Comparison of ENCODE assay signal across 9 cellular contexts in the genomic region with DNA sequence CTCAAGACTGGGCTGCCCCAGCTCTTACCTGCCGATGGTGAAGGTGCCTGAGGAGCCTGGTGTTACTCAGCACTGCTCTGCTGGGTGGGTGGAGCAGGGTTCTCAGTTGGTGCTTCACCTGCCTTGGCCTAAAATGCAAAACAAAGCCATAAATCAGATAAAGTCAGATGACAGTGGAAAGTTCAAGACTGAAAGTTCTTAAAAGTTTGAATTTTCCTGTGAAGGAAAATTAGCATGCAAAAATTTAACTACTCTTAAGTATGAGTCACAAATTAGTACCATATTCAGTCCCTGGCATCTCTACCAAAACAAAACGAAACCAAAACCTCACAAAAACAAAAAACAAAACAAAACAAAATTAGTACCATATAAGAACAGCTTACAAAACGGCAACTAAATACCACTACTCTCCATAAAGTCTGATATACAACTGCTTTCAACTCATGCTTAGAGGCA. TPM values are rescaled to one million over a fixed set of nuclear protein-coding genes. Genes with fewer than 3 reads are reported as not detected.
DNase-seq lines count a peak whose midpoint lies in the region; ATAC-seq and TF ChIP-seq lines count a peak whose summit lies in the region.
"Had no signal": no experiment of that assay in that cellular context is flagged by ENCODE, and none has a peak within 500 bp of the region (broad histone marks: within the 10 kb centered on the region; RNA-seq: fewer than 3 reads in every experiment).

No MANE protein-coding gene starts in this region.

- no peak for TF ChIP-seq CTCF in CD14-positive monocyte (IDR thresholded peaks at IDR 0.05)

- peak; percentile 72 for ATAC-seq in GM21447 (IDR thresholded peaks at IDR 0.05; ENCODE audit: unreplicated experiment)

- DNase-seq in CD14-positive monocyte (ENCODE audit: low spot score) = no peak
- peak; percentile 36 for DNase-seq in T-helper 2 cell treated with Interferon-gamma antibody and Interleukin-4, amounts not matched to agents 5 μg/mL and 100 μg/mL, for 36 hours (ENCODE audit: low spot score)
- DNase-seq in immature natural killer cell = peak in 1 of 3 donors; percentile 16
- no peak for DNase-seq in AG08396 (ENCODE audit: low spot score)
- DNase-seq in SKM-1 treated with dmso at 0.1 percent for 144 hours (lab: John Stamatoyannopoulos, UW; ENCODE audit: unreplicated experiment) = no peak
- no peak for DNase-seq in kidney glomerular epithelial cell (lab: John Stamatoyannopoulos, UW)
- DNase-seq in retina = no peak
- DNase-seq: transverse colon had no signal

- H3K4me3 Mint-ChIP-seq in CD14-positive monocyte = no peak overlapping the region
- H3K4me3 Mint-ChIP-seq in T-helper 2 cell treated with Interferon-gamma antibody and Interleukin-4, amounts not matched to agents 5 μg/mL and 100 μg/mL, for 36 hours = peak overlapping the region; percentile 47
- peak overlapping the region in 4 of 5 donors; percentile 2 to 72 (median 26) for H3K4me3 Mint-ChIP-seq in immature natural killer cell

- H3K27ac Mint-ChIP-seq in CD14-positive monocyte (peak overlapping the region in 6 of 7 donors; percentile 10 to 66 (median 44)), immature natural killer cell (peak overlapping the region in 4 of 6 donors; percentile 2 to 83 (median 58))
- H3K27ac Mint-ChIP-seq in T-helper 2 cell treated with Interferon-gamma antibody and Interleukin-4, amounts not matched to agents 5 μg/mL and 100 μg/mL, for 36 hours = peak overlapping the region; percentile 81

- intact Hi-C loops in CD14-positive monocyte (cut with micrococcal nuclease) = no loop called here

- H3K9me3 Mint-ChIP-seq in CD14-positive monocyte (peaks cover 0 to 3% (median 0%) of the 10 kb centered on the region in 7 donors), immature natural killer cell (no peaks in the 10 kb centered on the region)
- no peaks in the 10 kb centered on the region for H3K9me3 Mint-ChIP-seq in T-helper 2 cell treated with Interferon-gamma antibody and Interleukin-4, amounts not matched to agents 5 μg/mL and 100 μg/mL, for 36 hours

- peaks cover 0 to 2% (median 0%) of the 10 kb centered on the region in 3 donors for H3K27me3 Mint-ChIP-seq in CD14-positive monocyte (ENCODE audit: low read depth in 3 of 3)
- no peaks in the 10 kb centered on the region for H3K27me3 Mint-ChIP-seq in T-helper 2 cell treated with Interferon-gamma antibody and Interleukin-4, amounts not matched to agents 5 μg/mL and 100 μg/mL, for 36 hours (ENCODE audit: low read depth)
- H3K27me3 Mint-ChIP-seq in immature natural killer cell (ENCODE audit: low read depth in 3 of 3) = peaks cover 0 to 3% (median under 1%) of the 10 kb centered on the region in 3 donors

- H3K4me1 Mint-ChIP-seq in CD14-positive monocyte (no peaks in the 10 kb centered on the region), immature natural killer cell (peaks cover 3 to 14% of the 10 kb centered on the region in 2 donors)
- H3K4me1 Mint-ChIP-seq in T-helper 2 cell treated with Interferon-gamma antibody and Interleukin-4, amounts not matched to agents 5 μg/mL and 100 μg/mL, for 36 hours (ENCODE audit: low read depth) = peaks cover 13% of the 10 kb centered on the region

- H3K36me3 Mint-ChIP-seq in CD14-positive monocyte (peaks cover 62 to 87% of the 10 kb centered on the region in 2 donors), immature natural killer cell (no peaks in the 10 kb centered on the region)
- peaks cover 20% of the 10 kb centered on the region for H3K36me3 Mint-ChIP-seq in T-helper 2 cell treated with Interferon-gamma antibody and Interleukin-4, amounts not matched to agents 5 μg/mL and 100 μg/mL, for 36 hours (ENCODE audit: low read depth)

RNA-seq across cellular contexts. Expression of gene YBX3, which starts 21.9 kb away (rescaled TPM):
- polyA plus RNA-seq in CD14-positive monocyte (100 to 1,000 TPM; 104 to 131 TPM), immature natural killer cell (1 to 10 TPM; 1.5 to 8.2 (median 4.7) TPM)

RNA-seq across cellular contexts. Expression of gene STYK1, which starts 27.4 kb away (rescaled TPM):
- polyA plus RNA-seq in CD14-positive monocyte (not detected), immature natural killer cell (1 to 10 TPM; 1.4 to 2.8 (median 1.8) TPM)

Comparison
In these comparisons a context has a peak if more than half of its experiments do, and no peak if none do; other contexts are left out.
1. H3K4me3 Mint-ChIP-seq: peak in T-helper 2 cell treated with Interferon-gamma antibody and Interleukin-4, amounts not matched to agents 5 μg/mL and 100 μg/mL, for 36 hours (single experiment) and immature natural killer cell (4 of 5); none in CD14-positive monocyte (0 of 2).
2. RNA of gene YBX3, which starts 21.9 kb away (polyA plus RNA-seq): 104 to 131 TPM in CD14-positive monocyte; 1.5 to 8.2 TPM in immature natural killer cell; every median in the first group is over 10 times any median in the second.
3. Peak in every context shown above with its lines, with median percentiles within 50 percentile points of each other: H3K27ac Mint-ChIP-seq.